ENCODE assay signal across 17 cellular contexts in the genomic region with DNA sequence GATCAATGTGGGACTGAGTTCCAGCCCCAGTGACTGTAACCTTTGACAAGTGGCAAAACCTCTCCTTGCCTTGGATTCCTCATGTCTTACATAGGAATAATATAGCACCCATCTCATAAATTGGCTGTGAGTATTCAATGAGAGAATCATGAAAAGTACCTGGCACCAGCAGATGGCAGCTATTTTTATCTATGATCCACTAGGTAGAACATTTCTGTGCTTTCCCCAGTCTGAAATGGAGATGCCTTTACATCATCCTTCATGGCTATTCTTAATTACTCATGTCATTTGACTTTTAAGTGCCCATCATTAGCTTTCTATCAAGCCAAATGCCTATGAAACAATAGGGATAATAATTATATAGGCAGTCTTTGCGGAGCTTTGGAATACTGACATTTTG.
DNase-seq lines count a peak whose midpoint lies in the region; ATAC-seq and TF ChIP-seq lines count a peak whose summit lies in the region.
"Had no signal": no experiment of that assay in that cellular context is flagged by ENCODE, and none has a peak within 500 bp of the region (broad histone marks: within the 10 kb centered on the region; RNA-seq: fewer than 3 reads in every experiment).

No MANE protein-coding gene starts in this region.

- H3K9ac ChIP-seq in KMS-11 (no peak overlapping the region), mammary epithelial cell (ENCODE audit: insufficient read depth, low read length) (no peak overlapping the region), neural cell (ENCODE audit: low read length) (no peak overlapping the region)

- H3K79me2 ChIP-seq in KMS-11 (ENCODE audit: insufficient read depth, low read depth) (no peaks in the 10 kb centered on the region), mammary epithelial cell (ENCODE audit: insufficient read depth, low read length) (no peaks in the 10 kb centered on the region), neural cell (replicated peaks; ENCODE audit: insufficient read depth, low read length) (no peaks in the 10 kb centered on the region)

- no peak overlapping the region for H3K4me3 ChIP-seq in KMS-11 (IDR thresholded peaks at IDR 0.05; ENCODE audit: insufficient read depth, low read depth, low read length)
- no peak overlapping the region for H3K4me3 ChIP-seq in mammary epithelial cell (replicated peaks in 1 of 3; ENCODE audit: insufficient read depth in 1 of 3, low read depth in 2 of 3, low read length in 3 of 3)
- H3K4me3 ChIP-seq in neural cell (ENCODE audit: low read length), result no peak overlapping the region
- H3K4me3 ChIP-seq: coronary artery had no signal

- H3K36me3 ChIP-seq in KMS-11 (ENCODE audit: insufficient read depth) (no peaks in the 10 kb centered on the region), mammary epithelial cell (ENCODE audit: insufficient read depth, low read length) (no peaks in the 10 kb centered on the region), neural cell (ENCODE audit: insufficient read depth, low read length) (no peaks in the 10 kb centered on the region)

- H3K36me3 Mint-ChIP-seq in T-helper 17 cell (ENCODE audit: low read depth), result no peaks in the 10 kb centered on the region
- H3K36me3 Mint-ChIP-seq: activated naive CD8-positive, alpha-beta T cell; naive thymus-derived CD8-positive, alpha-beta T cell had no signal

- H3K9me3 ChIP-seq in mammary epithelial cell (replicated peaks; ENCODE audit: insufficient read depth, low read length), result no peaks in the 10 kb centered on the region
- H3K9me3 ChIP-seq in neural cell (ENCODE audit: low read length), result no peaks in the 10 kb centered on the region
- H3K9me3 ChIP-seq in T-helper 17 cell (ENCODE audit: control insufficient read depth, low read length, poor library complexity, severe bottlenecking), result no peaks in the 10 kb centered on the region

- in situ Hi-C loops in Caki2 (cut with HindIII; ENCODE audit: low pct_unique_long_range_greater_than_20kb, low sequenced_read_pairs), result no loop called here
- in situ Hi-C loops in mammary epithelial cell (cut with MboI; ENCODE audit: low sequenced_read_pairs in 2 of 2), result no loop called here

- WGBS in mammary epithelial cell (ENCODE audit: low coverage, missing lambda C conversion rate), result 83% methylated on average over 1 of the region's 1 CpG

- ATAC-seq in T-helper 17 cell, result no peak
- ATAC-seq: naive thymus-derived CD8-positive, alpha-beta T cell; stimulated activated naive CD8-positive, alpha-beta T cell treated with anti-CD3 and anti-CD28 coated beads, Interleukin-15, amount 100 ng/mL, for 72 hours had no signal

- no peaks in the 10 kb centered on the region for H3K27me3 ChIP-seq in KMS-11 (ENCODE audit: insufficient read depth, low read depth)
- H3K27me3 ChIP-seq in mammary epithelial cell (ENCODE audit: insufficient read depth, low read length), result no peaks in the 10 kb centered on the region
- H3K27me3 ChIP-seq in neural cell (ENCODE audit: insufficient read depth, low read depth, low read length), result no peaks in the 10 kb centered on the region

- CTCF ChIA-PET in mammary epithelial cell (lab: Charles Lee; ENCODE audit: low non-redundant PET), result no interaction called here

- intact Hi-C loops in mammary epithelial cell (cut with micrococcal nuclease), result no loop called here

- H3K4me1 Mint-ChIP-seq in T-helper 17 cell, result peaks cover 10% of the 10 kb centered on the region

- no peak overlapping the region for H3K27ac Mint-ChIP-seq in T-helper 17 cell
- H3K27ac Mint-ChIP-seq: activated naive CD8-positive, alpha-beta T cell; naive thymus-derived CD8-positive, alpha-beta T cell; stimulated activated naive CD8-positive, alpha-beta T cell treated with anti-CD3 and anti-CD28 coated beads, Interleukin-15, amount 100 ng/mL, for 72 hours had no signal

- DNase-seq in Caki2 (ENCODE audit: low read depth) (peak; percentile 41), mammary epithelial cell (no peak), T-helper 17 cell (no peak), DMS153 (lab: John Stamatoyannopoulos, UW) (no peak), GOT3 (lab: John Stamatoyannopoulos, UW) (no peak), GM10266 (ENCODE audit: extremely low spot score) (no peak)
- DNase-seq: C1 segment of cervical spinal cord; HCEC 1CT; MV-4-11; naive thymus-derived CD8-positive, alpha-beta T cell; NCI-H510A; RPMI8226; stimulated activated naive CD8-positive, alpha-beta T cell treated with anti-CD3 and anti-CD28 coated beads, Interleukin-15, amount 100 ng/mL, for 72 hours had no signal

- BruUV-seq in mammary epithelial cell (replicated peaks; lab: Mats Ljungman, UMichigan), result no TSS peak

- TF ChIP-seq EP300 in neural cell (conservative IDR thresholded peaks at IDR 0.05; ENCODE audit: poor library complexity, severe bottlenecking), result no peak

- no peaks in the 10 kb centered on the region for H3F3A ChIP-seq in neural cell (ENCODE audit: insufficient read depth, low read length, poor library complexity, severe bottlenecking)

- H3K4me3 Mint-ChIP-seq in T-helper 17 cell, result no peak overlapping the region
- H3K4me3 Mint-ChIP-seq: stimulated activated naive CD8-positive, alpha-beta T cell treated with anti-CD3 and anti-CD28 coated beads, Interleukin-15, amount 100 ng/mL, for 72 hours had no signal

- TF ChIP-seq CTCF in KMS-11 (conservative IDR thresholded peaks at IDR 0.05; ENCODE audit: low read depth, low read length) (no peak), mammary epithelial cell (conservative IDR thresholded peaks at IDR 0.05 in 1 of 2, IDR thresholded peaks at IDR 0.05 in 1 of 2; ENCODE audit: extremely low read depth in 1 of 2, insufficient read depth in 1 of 2, low read depth in 1 of 2, low read length in 2 of 2) (no peak), neural cell (IDR thresholded peaks at IDR 0.05; ENCODE audit: poor library complexity, severe bottlenecking) (peak; percentile 17), GM10266 (IDR thresholded peaks at IDR 0.05; ENCODE audit: control insufficient read depth, insufficient read depth, low read depth, missing control alignments) (no peak)

- H3K27ac ChIP-seq in KMS-11 (no peak overlapping the region), mammary epithelial cell (ENCODE audit: insufficient read depth, low read depth, low read length) (peak overlapping the region; percentile 41), neural cell (ENCODE audit: low read length) (no peak overlapping the region)

- H3K4me1 ChIP-seq in KMS-11 (ENCODE audit: low read depth, poor library complexity, severe bottlenecking) (peaks cover 47% of the 10 kb centered on the region), mammary epithelial cell (ENCODE audit: insufficient read depth, low read length) (peaks cover 40% of the 10 kb centered on the region)

- no peaks in the 10 kb centered on the region for H3K9me2 ChIP-seq in neural cell (ENCODE audit: insufficient read depth, low read length)

- TF ChIP-seq RAD21 in neural cell (conservative IDR thresholded peaks at IDR 0.05), result no peak

- peaks cover 16% of the 10 kb centered on the region for H3K27me3 Mint-ChIP-seq in T-helper 17 cell
- H3K27me3 Mint-ChIP-seq: activated naive CD8-positive, alpha-beta T cell had no signal

- no peaks in the 10 kb centered on the region for H4K20me1 ChIP-seq in KMS-11 (ENCODE audit: insufficient read depth)
- H4K20me1 ChIP-seq in mammary epithelial cell (ENCODE audit: insufficient read depth, low read length), result no peaks in the 10 kb centered on the region
- H4K20me1 ChIP-seq in neural cell (ENCODE audit: insufficient read depth), result no peaks in the 10 kb centered on the region

- peak overlapping the region; percentile 6; the same call in 1 of the 2 replicates for H2AFZ ChIP-seq in KMS-11 (ENCODE audit: low read depth)
- peak overlapping the region; percentile 1 for H2AFZ ChIP-seq in mammary epithelial cell (ENCODE audit: low read depth, low read length)
- H2AFZ ChIP-seq in neural cell (ENCODE audit: low read depth, low read length), result no peak overlapping the region

- dilution Hi-C loops in mammary epithelial cell (cut with HindIII; ENCODE audit: low sequenced_read_pairs), result no loop called here

- H3K4me2 ChIP-seq in KMS-11, result no peak overlapping the region
- H3K4me2 ChIP-seq in mammary epithelial cell (ENCODE audit: insufficient read depth, low read depth, low read length), result no peak overlapping the region
- H3K4me2 ChIP-seq in neural cell (ENCODE audit: low read length), result no peak overlapping the region

TF ChIP-seq in neural cell, 6 proteins besides CTCF, POLR2A, EP300 and RAD21:
- TF ChIP-seq MXI1 (conservative IDR thresholded peaks at IDR 0.05; ENCODE audit: poor library complexity, severe bottlenecking) (no peak), EZH2 (IDR thresholded peaks at IDR 0.05; ENCODE audit: borderline replicate concordance, insufficient read depth, low read length, poor library complexity, severe bottlenecking) (no peak), SMC3 (conservative IDR thresholded peaks at IDR 0.05; ENCODE audit: poor library complexity) (no peak), TAF1 (IDR thresholded peaks at IDR 0.05; ENCODE audit: low read depth) (no peak), POLR2AphosphoS5 (IDR thresholded peaks at IDR 0.05) (no peak)
- TF ChIP-seq, protein P1, sequence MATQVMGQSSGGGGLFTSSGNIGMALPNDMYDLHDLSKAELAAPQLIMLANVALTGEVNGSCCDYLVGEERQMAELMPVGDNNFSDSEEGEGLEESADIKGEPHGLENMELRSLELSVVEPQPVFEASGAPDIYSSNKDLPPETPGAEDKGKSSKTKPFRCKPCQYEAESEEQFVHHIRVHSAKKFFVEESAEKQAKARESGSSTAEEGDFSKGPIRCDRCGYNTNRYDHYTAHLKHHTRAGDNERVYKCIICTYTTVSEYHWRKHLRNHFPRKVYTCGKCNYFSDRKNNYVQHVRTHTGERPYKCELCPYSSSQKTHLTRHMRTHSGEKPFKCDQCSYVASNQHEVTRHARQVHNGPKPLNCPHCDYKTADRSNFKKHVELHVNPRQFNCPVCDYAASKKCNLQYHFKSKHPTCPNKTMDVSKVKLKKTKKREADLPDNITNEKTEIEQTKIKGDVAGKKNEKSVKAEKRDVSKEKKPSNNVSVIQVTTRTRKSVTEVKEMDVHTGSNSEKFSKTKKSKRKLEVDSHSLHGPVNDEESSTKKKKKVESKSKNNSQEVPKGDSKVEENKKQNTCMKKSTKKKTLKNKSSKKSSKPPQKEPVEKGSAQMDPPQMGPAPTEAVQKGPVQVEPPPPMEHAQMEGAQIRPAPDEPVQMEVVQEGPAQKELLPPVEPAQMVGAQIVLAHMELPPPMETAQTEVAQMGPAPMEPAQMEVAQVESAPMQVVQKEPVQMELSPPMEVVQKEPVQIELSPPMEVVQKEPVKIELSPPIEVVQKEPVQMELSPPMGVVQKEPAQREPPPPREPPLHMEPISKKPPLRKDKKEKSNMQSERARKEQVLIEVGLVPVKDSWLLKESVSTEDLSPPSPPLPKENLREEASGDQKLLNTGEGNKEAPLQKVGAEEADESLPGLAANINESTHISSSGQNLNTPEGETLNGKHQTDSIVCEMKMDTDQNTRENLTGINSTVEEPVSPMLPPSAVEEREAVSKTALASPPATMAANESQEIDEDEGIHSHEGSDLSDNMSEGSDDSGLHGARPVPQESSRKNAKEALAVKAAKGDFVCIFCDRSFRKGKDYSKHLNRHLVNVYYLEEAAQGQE (IDR thresholded peaks at IDR 0.05; ENCODE audit: borderline replicate concordance), result no peak
